Comparison of ENCODE assay signal across 2 cellular contexts in the genomic region with DNA sequence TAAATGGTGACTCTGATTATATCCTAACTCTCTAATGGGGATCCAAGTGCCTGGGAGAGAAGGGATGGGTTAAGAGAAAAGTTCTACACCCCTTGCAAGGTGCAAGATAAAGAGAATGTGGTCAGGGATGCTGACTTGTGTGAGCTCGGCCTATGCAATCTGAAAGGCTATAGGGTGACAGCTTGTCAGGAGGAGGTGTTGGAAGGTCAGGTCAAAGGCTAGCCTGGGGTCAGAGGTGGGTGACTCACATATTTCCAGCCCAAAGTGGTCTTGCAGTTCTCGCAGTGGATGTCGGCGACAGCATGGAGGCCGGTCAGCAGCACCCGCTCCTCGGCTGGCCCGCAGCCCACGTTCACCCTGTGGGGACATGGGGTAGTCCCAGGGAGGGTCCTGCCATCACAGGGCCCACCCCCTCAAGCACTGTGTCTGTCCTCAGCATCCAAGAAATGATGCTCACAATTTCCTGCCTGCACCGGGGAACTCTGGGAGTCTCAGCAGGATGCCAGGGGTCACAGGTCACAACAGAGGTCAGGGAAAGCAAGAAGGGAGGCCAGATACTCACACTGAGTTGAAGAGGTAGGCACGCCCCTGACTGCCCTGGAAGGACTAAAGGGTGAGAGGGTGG.
TF ChIP-seq lines count a peak whose summit lies in the region.

No MANE protein-coding gene starts in this region.

TF ChIP-seq in SK-N-SH, 30 proteins besides CTCF, POLR2A, EP300 and RAD21 (continued from another document):
- TF ChIP-seq ZBTB33 (IDR thresholded peaks at IDR 0.05; ENCODE audit: borderline replicate concordance, low read depth) (no peak), REST (IDR thresholded peaks at IDR 0.05; ENCODE audit: low read depth, low read length) (no peak), RCOR1 (IDR thresholded peaks at IDR 0.05; ENCODE audit: low read length) (no peak), MEF2A (IDR thresholded peaks at IDR 0.05; ENCODE audit: borderline replicate concordance, low read depth) (no peak), SMC3 (IDR thresholded peaks at IDR 0.05; ENCODE audit: low read depth, low read length) (no peak), RFX5 (IDR thresholded peaks at IDR 0.05; ENCODE audit: low read length) (no peak), FOXM1 (IDR thresholded peaks at IDR 0.05; ENCODE audit: low read depth) (no peak), YY1 (IDR thresholded peaks at IDR 0.05; ENCODE audit: low read depth) (no peak), FOSL2 (IDR thresholded peaks at IDR 0.05; ENCODE audit: borderline replicate concordance, low read depth) (no peak), NFIC (IDR thresholded peaks at IDR 0.05; ENCODE audit: borderline replicate concordance) (no peak), TEAD4 (IDR thresholded peaks at IDR 0.05; ENCODE audit: borderline replicate concordance, insufficient read depth) (no peak), FOXJ3 (CRISPR knock-in tag; IDR thresholded peaks at IDR 0.05) (no peak)
- TF ChIP-seq, protein P1, sequence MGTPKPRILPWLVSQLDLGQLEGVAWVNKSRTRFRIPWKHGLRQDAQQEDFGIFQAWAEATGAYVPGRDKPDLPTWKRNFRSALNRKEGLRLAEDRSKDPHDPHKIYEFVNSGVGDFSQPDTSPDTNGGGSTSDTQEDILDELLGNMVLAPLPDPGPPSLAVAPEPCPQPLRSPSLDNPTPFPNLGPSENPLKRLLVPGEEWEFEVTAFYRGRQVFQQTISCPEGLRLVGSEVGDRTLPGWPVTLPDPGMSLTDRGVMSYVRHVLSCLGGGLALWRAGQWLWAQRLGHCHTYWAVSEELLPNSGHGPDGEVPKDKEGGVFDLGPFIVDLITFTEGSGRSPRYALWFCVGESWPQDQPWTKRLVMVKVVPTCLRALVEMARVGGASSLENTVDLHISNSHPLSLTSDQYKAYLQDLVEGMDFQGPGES (IDR thresholded peaks at IDR 0.05; ENCODE audit: low read depth, low read length): no peak

TF ChIP-seq in SK-N-SH treated with all-trans-retinoic acid at 6 μM for 48 hours, 23 proteins besides CTCF, POLR2A, EP300 and RAD21 (continued from another document):
- TF ChIP-seq ZNF565 (CRISPR knock-in tag; conservative IDR thresholded peaks at IDR 0.05; ENCODE audit: low read depth) (no peak), SNAI2 (CRISPR knock-in tag; IDR thresholded peaks at IDR 0.05) (no peak), ISL1 (CRISPR knock-in tag; IDR thresholded peaks at IDR 0.05) (no peak)
